8 cellular contexts compared by ENCODE assay signal in the genomic region with DNA sequence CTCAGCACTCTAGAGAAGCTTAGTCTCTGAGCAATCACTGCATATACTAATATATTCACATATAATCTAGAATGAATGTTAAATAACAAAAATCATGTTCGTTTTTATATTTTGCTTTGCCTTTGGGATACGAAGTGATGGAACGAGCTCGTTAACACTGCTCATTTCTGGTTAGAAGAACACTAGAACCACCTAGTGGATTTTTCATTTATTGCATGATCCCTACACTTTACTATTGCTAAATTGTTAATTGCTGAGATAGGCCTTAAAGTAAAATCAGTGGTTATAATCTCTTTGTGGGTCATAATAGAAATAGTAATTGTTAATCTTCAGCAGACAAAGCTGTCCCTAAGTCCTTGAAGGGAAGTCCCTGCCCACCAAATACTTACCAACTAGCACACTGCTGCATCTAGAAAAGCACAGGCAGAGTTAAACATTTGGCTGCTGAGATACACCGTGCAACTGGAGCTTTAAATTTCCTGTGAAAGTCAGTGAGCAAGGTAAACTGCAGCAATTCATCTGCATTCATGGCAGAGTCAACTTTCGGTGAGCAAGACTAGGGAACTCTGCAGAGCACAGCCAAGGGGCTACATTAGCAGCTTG.
DNase-seq lines count a peak whose midpoint lies in the region; ATAC-seq and TF ChIP-seq lines count a peak whose summit lies in the region.

No MANE protein-coding gene starts in this region.

- H2AFZ ChIP-seq in GM23248, result no peak overlapping the region

- H3K27me3 ChIP-seq in GM23248 (replicated peaks; ENCODE audit: insufficient read depth) (no peaks in the 10 kb centered on the region; the same call in 1 of the 2 replicates), psoas muscle (ENCODE audit: insufficient read depth in 3 of 3, low read length in 2 of 3) (no peaks in the 10 kb centered on the region)

- no peak overlapping the region for H3K27ac ChIP-seq in GM23248
- H3K27ac ChIP-seq in RWPE1, result no peak overlapping the region
- no peak overlapping the region for H3K27ac ChIP-seq in psoas muscle

- peak; percentile 0 for DNase-seq in SKM-1 treated with dmso at 0.1 percent for 144 hours (lab: John Stamatoyannopoulos, UW; ENCODE audit: unreplicated experiment)
- no peak for DNase-seq in SKM-1 (lab: John Stamatoyannopoulos, UW; ENCODE audit: unreplicated experiment)
- DNase-seq in GM23248, result peak; percentile 68
- DNase-seq in Jurkat, Clone E6-1 (ENCODE audit: low read depth, low spot score), result peak; percentile 28
- DNase-seq in RWPE1 (ENCODE audit: low spot score), result peak; percentile 55
- DNase-seq in fibroblast of peridontal ligament (ENCODE audit: extremely low read depth), result peak; percentile 71
- DNase-seq in psoas muscle, result no peak
- no peak for DNase-seq in UCSD-AML1 (lab: John Stamatoyannopoulos, UW; ENCODE audit: unreplicated experiment)

- no peaks in the 10 kb centered on the region for H3F3A ChIP-seq in GM23248 (ENCODE audit: insufficient read depth)

- CTCF ChIA-PET in RWPE1 (lab: Yijun Ruan, JAX), result interaction anchor here (0.5 to 1.5 kb wide), 11 partner anchors 12 to 1033 kb away, joined by 3 to 5 read pairs (median 3); no protein-coding TSS in a partner anchor

- no peaks in the 10 kb centered on the region for H3K79me2 ChIP-seq in GM23248 (ENCODE audit: insufficient read depth)

- H3K4me2 ChIP-seq in GM23248 (ENCODE audit: unreplicated experiment), result peak overlapping the region; percentile 27

- no peaks in the 10 kb centered on the region for H3K9me2 ChIP-seq in GM23248 (ENCODE audit: insufficient read depth)

- peak; percentile 64 to 89 (median 78) for ATAC-seq in psoas muscle

- H3K4me3 ChIP-seq in GM23248 (no peak overlapping the region), psoas muscle (no peak overlapping the region)
- no peak overlapping the region for H3K4me3 ChIP-seq in Jurkat, Clone E6-1 (ENCODE audit: low read length)

- H3K9ac ChIP-seq in GM23248, result no peak overlapping the region

- peak; percentile 83 for TF ChIP-seq CTCF in RWPE1 (conservative IDR thresholded peaks at IDR 0.05; ENCODE audit: low read depth)
- peak; percentile 75 for TF ChIP-seq CTCF in psoas muscle (IDR thresholded peaks at IDR 0.05)

- no peaks in the 10 kb centered on the region for H4K20me1 ChIP-seq in GM23248 (ENCODE audit: insufficient read depth)

- POLR2A ChIA-PET in RWPE1 (lab: Yijun Ruan, JAX; ENCODE audit: low non-redundant PET), result no interaction called here

- in situ Hi-C loops in GM23248 (cut with MboI), result loop anchor here (10.0 to 25.0 kb wide), 2 partner anchors 274 to 436 kb away; no protein-coding TSS in a partner anchor

- H3K36me3 ChIP-seq in GM23248 (ENCODE audit: low read depth), result no peaks in the 10 kb centered on the region
- H3K36me3 ChIP-seq in psoas muscle (ENCODE audit: insufficient read depth in 1 of 2, low read depth in 1 of 2), result no peaks in the 10 kb centered on the region

- 13 to 15% methylated on average over 6 of the region's 6 CpGs for WGBS in GM23248 (ENCODE audit: low coverage in 1 of 2, low lambda C conversion rate in 2 of 2, missing lambda C conversion rate in 2 of 2), 2 experiments
- WGBS in psoas muscle, 3 donors, result 9 to 20% (median 11%) methylated on average over 6 of the region's 6 CpGs

- intact Hi-C loops in psoas muscle (cut with DNase I), result loop anchor here (2.0 to 5.0 kb wide), 2 partner anchors 300 to 431 kb away; no protein-coding TSS in a partner anchor

- no peaks in the 10 kb centered on the region for H3K9me3 ChIP-seq in GM23248 (ENCODE audit: low read depth)
- no peaks in the 10 kb centered on the region for H3K9me3 ChIP-seq in psoas muscle

- H3K4me1 ChIP-seq in GM23248 (ENCODE audit: insufficient read depth) (no peaks in the 10 kb centered on the region), psoas muscle (peaks cover 4% of the 10 kb centered on the region)

Comparison
In these comparisons a context has a peak if more than half of its experiments do, and no peak if none do; other contexts are left out.
1. DNase-seq: peak in SKM-1 treated with dmso at 0.1 percent for 144 hours (single experiment), GM23248 (single experiment), Jurkat, Clone E6-1 (single experiment), RWPE1 (single experiment) and fibroblast of peridontal ligament (single experiment); none in SKM-1 (single experiment), psoas muscle (0 of 2) and UCSD-AML1 (single experiment).